ENCODE assay signal across 32 cellular contexts in the genomic region with DNA sequence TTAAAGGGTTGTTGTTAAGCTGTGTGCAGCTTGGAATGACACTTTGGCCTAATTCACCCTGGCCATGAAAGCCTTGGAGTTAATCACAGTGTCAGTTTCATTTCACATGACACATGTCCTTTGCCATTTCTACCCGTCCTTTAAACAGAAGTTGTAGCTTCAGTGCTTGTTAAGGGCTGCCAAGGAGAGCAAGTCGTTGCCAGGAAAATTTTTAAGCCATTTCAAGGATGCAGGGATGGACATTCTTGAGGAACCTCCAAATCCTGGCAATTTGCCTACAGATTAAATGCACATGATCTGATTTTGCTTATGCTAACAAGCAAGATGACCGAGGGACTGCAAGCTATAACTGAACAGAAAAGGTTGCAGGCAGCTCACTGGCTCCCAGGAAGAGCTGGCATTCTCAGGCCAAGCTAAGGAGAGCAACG. TPM values are rescaled to one million over a fixed set of nuclear protein-coding genes. Genes with fewer than 3 reads are reported as not detected.
A peak's percentile ranks its signal among the peaks of the same experiment; 100 is the strongest.
DNase-seq lines count a peak whose midpoint lies in the region; ATAC-seq, FAIRE-seq and TF ChIP-seq lines count a peak whose summit lies in the region.
"Had no signal": no experiment of that assay in that cellular context is flagged by ENCODE, and none has a peak within 500 bp of the region (broad histone marks: within the 10 kb centered on the region; RNA-seq: fewer than 3 reads in every experiment).

No MANE protein-coding gene starts in this region.

- no peak overlapping the region for H3K9ac ChIP-seq in subcutaneous abdominal adipose tissue (ENCODE audit: low read length in 5 of 5)
- H3K9ac ChIP-seq in kidney (ENCODE audit: low read length in 2 of 2) = no peak overlapping the region
- H3K9ac ChIP-seq: neural progenitor cell, parathyroid adenoma had no signal

- peak; percentile 71 for ATAC-seq in Right ventricle myocardium inferior
- peak; percentile 48 for ATAC-seq in left lobe of liver
- ATAC-seq in GM18861 (IDR thresholded peaks at IDR 0.05; ENCODE audit: unreplicated experiment) = no peak
- ATAC-seq: HepG2, Panc1 had no signal

- DNase-seq in Right ventricle myocardium inferior (ENCODE audit: missing footprints) = no peak
- DNase-seq in cardiac septum (ENCODE audit: low spot score) = no peak
- peak; percentile 55 for DNase-seq in fibroblast of gingiva (ENCODE audit: low read depth)
- no peak for DNase-seq in left lobe of liver (ENCODE audit: low spot score)
- no peak for DNase-seq in kidney
- DNase-seq in DMS114 treated with DMSO at 0.1 percent for 48 hours (lab: John Stamatoyannopoulos, UW; ENCODE audit: unreplicated experiment) = no peak
- DNase-seq: activated CD4-positive, alpha-beta T cell treated with anti-CD3 and anti-CD28 coated beads for 4 hours; AML-193; aorta; CD4-positive, CD25-positive, alpha-beta regulatory T cell; erythroblast; foreskin melanocyte; Karpas-422; NCI-H1436; NCI-H2081; NCI-H226; NCI-H69; SHP77 treated with DMSO at 0.1 percent for 48 hours; sigmoid colon; stimulated activated CD4-positive, alpha-beta T cell treated with anti-CD3 and anti-CD28 coated beads, Interleukin-4, amount 100 ng/mL, for 4 hours; SW 1271; T-helper 9 cell; WERI-Rb-1 had no signal

- no peaks in the 10 kb centered on the region for H3K27me3 ChIP-seq in subcutaneous abdominal adipose tissue (ENCODE audit: control insufficient read depth in 5 of 5, insufficient read depth in 4 of 5, low read length in 5 of 5)
- H3K27me3 ChIP-seq: hepatocyte, neural progenitor cell, sigmoid colon, tibial nerve had no signal

- no peak for TF ChIP-seq CTCF in kidney (IDR thresholded peaks at IDR 0.05; ENCODE audit: borderline replicate concordance, extremely low read depth, insufficient read depth)

- H3K27ac ChIP-seq in subcutaneous abdominal adipose tissue (ENCODE audit: low read depth, low read length) (peak overlapping the region; percentile 59), kidney (ENCODE audit: low read depth in 2 of 2, low read length in 2 of 2) (no peak overlapping the region)
- H3K27ac ChIP-seq: hepatocyte, neural progenitor cell, parathyroid adenoma, sigmoid colon, tibial nerve, WERI-Rb-1 had no signal

- FAIRE-seq in kidney (lab: Jason Lieb, UNC) = no peak
- FAIRE-seq: A204.1, HepG2 had no signal

- no peaks in the 10 kb centered on the region for H3K9me3 ChIP-seq in subcutaneous abdominal adipose tissue (ENCODE audit: control insufficient read depth in 5 of 5, low read length in 5 of 5)
- no peaks in the 10 kb centered on the region for H3K9me3 ChIP-seq in kidney (ENCODE audit: control insufficient read depth in 1 of 2, low read length in 2 of 2)
- H3K9me3 ChIP-seq: sigmoid colon, tibial nerve had no signal

- H3K36me3 ChIP-seq in subcutaneous abdominal adipose tissue (ENCODE audit: control insufficient read depth in 5 of 5, insufficient read depth in 5 of 5, low read length in 5 of 5) (peaks cover 35 to 76% (median 61%) of the 10 kb centered on the region in 5 donors), kidney (ENCODE audit: control insufficient read depth in 1 of 2, insufficient read depth in 2 of 2, low read length in 2 of 2) (peaks cover 2 to 11% of the 10 kb centered on the region in 2 donors)
- H3K36me3 ChIP-seq: neural progenitor cell, WERI-Rb-1 had no signal

- H3K4me1 ChIP-seq in subcutaneous abdominal adipose tissue (ENCODE audit: control insufficient read depth in 5 of 5, insufficient read depth in 5 of 5, low read length in 5 of 5) (peaks cover 3 to 17% (median 10%) of the 10 kb centered on the region in 5 donors), kidney (ENCODE audit: control insufficient read depth in 1 of 2, insufficient read depth in 1 of 2, low read depth in 1 of 2, low read length in 2 of 2) (no peaks in the 10 kb centered on the region)
- H3K4me1 ChIP-seq: neural progenitor cell, parathyroid adenoma had no signal

- intact Hi-C loops in Right ventricle myocardium inferior (cut with DNase I) (loop anchor here (5.0 kb wide), 1 partner anchor 42 kb away; the partner anchor contains the start of gene SETD7), cardiac septum (cut with DNase I) (no loop called here), kidney (cut with DNase I) (no loop called here)

- no peak overlapping the region for H3K4me3 ChIP-seq in subcutaneous abdominal adipose tissue (ENCODE audit: low read depth in 1 of 5, low read length in 5 of 5)
- no peak overlapping the region for H3K4me3 ChIP-seq in kidney (ENCODE audit: low read length in 2 of 2)
- H3K4me3 ChIP-seq: hepatocyte, neural progenitor cell, sigmoid colon, tibial nerve had no signal

RNA-seq across cellular contexts. Expression of gene SETD7, which starts 40.5 kb away (rescaled TPM):
- total RNA-seq in Right ventricle myocardium inferior = 52.2 TPM
- 58.6 TPM for total RNA-seq in cardiac septum
- total RNA-seq in left lobe of liver = 47.0 TPM
- 29.1 TPM for total RNA-seq in kidney
- 6.5 TPM for polyA plus RNA-seq in kidney (ENCODE audit: insufficient read depth, low read depth, low replicate concordance)
